ENCODE assay signal across 1 cellular context in the genomic region with DNA sequence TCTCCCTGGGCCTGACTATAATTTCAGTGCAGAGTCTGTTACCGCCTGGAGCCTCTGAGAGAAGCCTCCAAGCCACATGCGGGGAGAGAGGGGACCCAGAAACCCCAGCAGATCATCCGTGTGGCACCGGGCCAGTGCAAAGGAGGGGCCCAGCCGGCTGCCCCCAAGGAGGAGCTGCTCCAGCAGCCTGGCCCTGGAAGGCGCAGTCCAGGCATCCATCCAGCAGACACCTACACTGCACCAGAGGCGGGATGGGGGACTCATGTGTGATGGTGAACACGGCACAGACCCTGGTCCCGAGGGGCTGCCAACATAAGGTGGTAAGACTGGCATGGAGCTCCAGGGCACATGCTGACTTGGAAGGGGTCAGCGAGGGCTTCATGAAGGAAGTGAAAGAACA.
TF ChIP-seq lines count a peak whose summit lies in the region.

No MANE protein-coding gene starts in this region.

TF ChIP-seq in H1, 55 proteins besides CTCF, POLR2A, EP300 and RAD21:
- TF ChIP-seq RXRA (IDR thresholded peaks at IDR 0.05; ENCODE audit: insufficient read depth, low read depth, low read length) (no peak), POU5F1 (IDR thresholded peaks at IDR 0.05; ENCODE audit: low read depth, low read length) (no peak), PHF8 (conservative IDR thresholded peaks at IDR 0.05; ENCODE audit: low read depth, low read length) (no peak), CREB1 (IDR thresholded peaks at IDR 0.05) (no peak), EGR1 (IDR thresholded peaks at IDR 0.05; ENCODE audit: borderline replicate concordance, low read depth, low read length) (no peak), SRF (IDR thresholded peaks at IDR 0.05; ENCODE audit: low read depth, low read length) (no peak), TEAD4 (IDR thresholded peaks at IDR 0.05; ENCODE audit: low read depth, low read length) (no peak), SIN3A (conservative IDR thresholded peaks at IDR 0.05 in 1 of 2, IDR thresholded peaks at IDR 0.05 in 1 of 2; ENCODE audit: low read depth in 1 of 2, low read length in 2 of 2) (no peak), CEBPB (IDR thresholded peaks at IDR 0.05; ENCODE audit: low read depth, low read length) (no peak), HDAC6 (IDR thresholded peaks at IDR 0.05; ENCODE audit: low read depth, low read length) (no peak), TAF1 (IDR thresholded peaks at IDR 0.05; ENCODE audit: low read depth, low read length) (no peak), YY1 (IDR thresholded peaks at IDR 0.05; ENCODE audit: low read depth, low read length) (no peak), SP2 (IDR thresholded peaks at IDR 0.05; ENCODE audit: low read length) (no peak)
- TF ChIP-seq, protein P1, sequence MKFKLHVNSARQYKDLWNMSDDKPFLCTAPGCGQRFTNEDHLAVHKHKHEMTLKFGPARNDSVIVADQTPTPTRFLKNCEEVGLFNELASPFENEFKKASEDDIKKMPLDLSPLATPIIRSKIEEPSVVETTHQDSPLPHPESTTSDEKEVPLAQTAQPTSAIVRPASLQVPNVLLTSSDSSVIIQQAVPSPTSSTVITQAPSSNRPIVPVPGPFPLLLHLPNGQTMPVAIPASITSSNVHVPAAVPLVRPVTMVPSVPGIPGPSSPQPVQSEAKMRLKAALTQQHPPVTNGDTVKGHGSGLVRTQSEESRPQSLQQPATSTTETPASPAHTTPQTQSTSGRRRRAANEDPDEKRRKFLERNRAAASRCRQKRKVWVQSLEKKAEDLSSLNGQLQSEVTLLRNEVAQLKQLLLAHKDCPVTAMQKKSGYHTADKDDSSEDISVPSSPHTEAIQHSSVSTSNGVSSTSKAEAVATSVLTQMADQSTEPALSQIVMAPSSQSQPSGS (IDR thresholded peaks at IDR 0.05; ENCODE audit: low read length), result no peak
- TF ChIP-seq, protein P2, sequence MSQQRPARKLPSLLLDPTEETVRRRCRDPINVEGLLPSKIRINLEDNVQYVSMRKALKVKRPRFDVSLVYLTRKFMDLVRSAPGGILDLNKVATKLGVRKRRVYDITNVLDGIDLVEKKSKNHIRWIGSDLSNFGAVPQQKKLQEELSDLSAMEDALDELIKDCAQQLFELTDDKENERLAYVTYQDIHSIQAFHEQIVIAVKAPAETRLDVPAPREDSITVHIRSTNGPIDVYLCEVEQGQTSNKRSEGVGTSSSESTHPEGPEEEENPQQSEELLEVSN (IDR thresholded peaks at IDR 0.05), result no peak
TF ChIP-seq in H1: peak in this region for 0.
